1 cellular context compared by ENCODE assay signal in genomic region chr1:55428944-55429931, GRCh38.
TF ChIP-seq lines count a peak whose summit lies in the region.

No MANE protein-coding gene starts in this region.

TF ChIP-seq in HepG2, 621 proteins besides CTCF, POLR2A, EP300 and RAD21 (continued from another document and continues in another):
- TF ChIP-seq ZFAT (CRISPR knock-in tag; conservative IDR thresholded peaks at IDR 0.05) (no peak), ZNF547 (CRISPR knock-in tag; IDR thresholded peaks at IDR 0.05) (no peak), HOMEZ (CRISPR knock-in tag; IDR thresholded peaks at IDR 0.05; ENCODE audit: low read depth) (peak; percentile 75), BRCA1 (CRISPR knock-in tag; IDR thresholded peaks at IDR 0.05) (no peak), ZBTB34 (CRISPR knock-in tag; IDR thresholded peaks at IDR 0.05) (peak; percentile 70; the same call in 1 of the 2 replicates), ZNF792 (CRISPR knock-in tag; IDR thresholded peaks at IDR 0.05) (peak; percentile 91; the same call in 1 of the 2 replicates), TRAFD1 (CRISPR knock-in tag; IDR thresholded peaks at IDR 0.05; ENCODE audit: borderline replicate concordance) (no peak), ZNF414 (CRISPR knock-in tag; IDR thresholded peaks at IDR 0.05) (no peak), ZNF224 (CRISPR knock-in tag; IDR thresholded peaks at IDR 0.05) (no peak), ZNF597 (CRISPR knock-in tag; IDR thresholded peaks at IDR 0.05) (no peak), MAX (IDR thresholded peaks at IDR 0.05) (no peak; the same call in none of the 2 replicates), PRMT3 (CRISPR knock-in tag; IDR thresholded peaks at IDR 0.05; ENCODE audit: borderline replicate concordance, low read depth) (no peak), ZNF431 (CRISPR knock-in tag; IDR thresholded peaks at IDR 0.05; ENCODE audit: borderline replicate concordance, low read depth) (no peak), GMEB1 (CRISPR knock-in tag; IDR thresholded peaks at IDR 0.05; ENCODE audit: borderline replicate concordance) (peak; percentile 38; the same call in 1 of the 2 replicates), ZNF773 (CRISPR knock-in tag; IDR thresholded peaks at IDR 0.05; ENCODE audit: borderline replicate concordance) (no peak), ZMYM4 (CRISPR knock-in tag; IDR thresholded peaks at IDR 0.05) (peak; percentile 47; the same call in 1 of the 2 replicates), RELA (CRISPR knock-in tag; IDR thresholded peaks at IDR 0.05) (no peak), ZNF770 (CRISPR knock-in tag; IDR thresholded peaks at IDR 0.05) (no peak), SMAD3 (CRISPR knock-in tag; IDR thresholded peaks at IDR 0.05) (peak; percentile 96), ZNF407 (CRISPR knock-in tag; IDR thresholded peaks at IDR 0.05; ENCODE audit: not compliant biosample characterization) (no peak), TERF1 (CRISPR knock-in tag; IDR thresholded peaks at IDR 0.05) (no peak), ZNF800 (CRISPR knock-in tag; IDR thresholded peaks at IDR 0.05) (0 out of 2 replicates have a peak, but pooled peaks have one; percentile 31), NR2F2 (IDR thresholded peaks at IDR 0.05; ENCODE audit: borderline replicate concordance, low read depth) (peak; percentile 98), ZNF780A (CRISPR knock-in tag; IDR thresholded peaks at IDR 0.05) (no peak), MXI1 (IDR thresholded peaks at IDR 0.05; ENCODE audit: borderline replicate concordance, low read depth, low read length) (peak; percentile 64; the same call in 1 of the 3 replicates), RFX3 (CRISPR knock-in tag; IDR thresholded peaks at IDR 0.05) (no peak), PBX3 (CRISPR knock-in tag; IDR thresholded peaks at IDR 0.05; ENCODE audit: borderline replicate concordance) (no peak)
